ENCODE assay signal across 9 cellular contexts in genomic region chr6:111087106-111087835, GRCh38. TPM values are rescaled to one million over a fixed set of nuclear protein-coding genes. Genes with fewer than 3 reads are reported as not detected.
A peak's percentile ranks its signal among the peaks of the same experiment; 100 is the strongest.
DNase-seq lines count a peak whose midpoint lies in the region; ATAC-seq and FAIRE-seq lines count a peak whose summit lies in the region.
"Had no signal": no experiment of that assay in that cellular context is flagged by ENCODE, and none has a peak within 500 bp of the region (broad histone marks: within the 10 kb centered on the region; RNA-seq: fewer than 3 reads in every experiment).

Gene SLC16A10 (plus strand): TSS chr6:111087503. CDS start chr6:111087753, 250 bp downstream.

- H3K9me3 Mint-ChIP-seq in activated T-helper 17 cell treated with anti-CD3 and anti-CD28 coated beads, Interleukin-2, amount 50 U/mL, for 72 hours: no peaks in the 10 kb centered on the region

- H3K4me1 ChIP-seq in HUES64 (ENCODE audit: insufficient read depth, low read length): peaks cover 27% of the 10 kb centered on the region
- peaks cover 17% of the 10 kb centered on the region for H3K4me1 ChIP-seq in thymus (ENCODE audit: control insufficient read depth, insufficient read depth, low read length)

- H3K4me3 ChIP-seq in HUES64 (ENCODE audit: low read length) (peak within 1 kb of the TSS; percentile 53), thymus (ENCODE audit: low read length) (peak within 1 kb of the TSS; percentile 88)

- peaks cover 9% of the 10 kb centered on the region for H3K27me3 Mint-ChIP-seq in activated T-helper 17 cell treated with anti-CD3 and anti-CD28 coated beads, Interleukin-2, amount 50 U/mL, for 72 hours

- DNase-seq in DMS153 (lab: John Stamatoyannopoulos, UW): peak; percentile 72
- DNase-seq in RPMI7951 (ENCODE audit: low read depth): peak; percentile 21
- peak; percentile 71 to 78 for DNase-seq in frontal cortex (ENCODE audit: low spot score in 2 of 2)
- peak; percentile 59 for DNase-seq in occipital lobe (lab: John Stamatoyannopoulos, UW)

- H3K36me3 Mint-ChIP-seq in activated T-helper 17 cell treated with anti-CD3 and anti-CD28 coated beads, Interleukin-2, amount 50 U/mL, for 72 hours (ENCODE audit: low read depth): no peaks in the 10 kb centered on the region

- H3K9ac ChIP-seq in HUES64 (ENCODE audit: low read depth, low read length): peak within 1 kb of the TSS; percentile 1

- ATAC-seq in GM21447 (IDR thresholded peaks at IDR 0.05; ENCODE audit: unreplicated experiment): peak; percentile 78
- ATAC-seq in activated T-helper 17 cell treated with anti-CD3 and anti-CD28 coated beads, Interleukin-2, amount 50 U/mL, for 72 hours (replicated peaks): peak; percentile 92

- peak within 1 kb of the TSS; percentile 68 for H3K27ac Mint-ChIP-seq in activated T-helper 17 cell treated with anti-CD3 and anti-CD28 coated beads, Interleukin-2, amount 50 U/mL, for 72 hours

- no peak for FAIRE-seq in frontal cortex (lab: Jason Lieb, UNC)
- FAIRE-seq: islet of Langerhans had no signal

- H3K27me3 ChIP-seq in HUES64 (ENCODE audit: insufficient read depth, low read length): peaks cover 41% of the 10 kb centered on the region
- H3K27me3 ChIP-seq in thymus (ENCODE audit: control insufficient read depth, insufficient read depth): no peaks in the 10 kb centered on the region

- H3K36me3 ChIP-seq in HUES64 (ENCODE audit: insufficient read depth, low read length): no peaks in the 10 kb centered on the region
- H3K36me3 ChIP-seq in thymus (ENCODE audit: control insufficient read depth, insufficient read depth): no peaks in the 10 kb centered on the region

- WGBS in HUES64: under 1% methylated on average over 86 of the region's 86 CpGs
- WGBS in thymus: under 1% methylated on average over 86 of the region's 86 CpGs

- H3K27ac ChIP-seq in HUES64 (ENCODE audit: low read depth, low read length): no peak within 1 kb of the TSS
- peak within 1 kb of the TSS; percentile 87 for H3K27ac ChIP-seq in thymus (ENCODE audit: low read depth)

- H3K9me3 ChIP-seq in HUES64 (ENCODE audit: insufficient read depth, low read depth, low read length) (no peaks in the 10 kb centered on the region), thymus (ENCODE audit: control insufficient read depth) (no peaks in the 10 kb centered on the region)

- peaks cover 15% of the 10 kb centered on the region for H3K4me1 Mint-ChIP-seq in activated T-helper 17 cell treated with anti-CD3 and anti-CD28 coated beads, Interleukin-2, amount 50 U/mL, for 72 hours

- H3K4me3 Mint-ChIP-seq in activated T-helper 17 cell treated with anti-CD3 and anti-CD28 coated beads, Interleukin-2, amount 50 U/mL, for 72 hours: peak within 1 kb of the TSS; percentile 91

RNA-seq across cellular contexts. Expression of gene SLC16A10, which starts in this region (rescaled TPM):
- polyA plus RNA-seq in HUES64 (2013, experiment 1 of 2): 4.3 TPM
- polyA plus RNA-seq in HUES64 (2013, experiment 2 of 2): 5.8 TPM
- 0.10 TPM in 1 of 2 replicates, not detected in the other for total RNA-seq in RPMI7951 (2014; rRNA removed; shearing (Covaris generic))
- total RNA-seq in activated T-helper 17 cell treated with anti-CD3 and anti-CD28 coated beads, Interleukin-2, amount 50 U/mL, for 72 hours: 1 to 10 TPM; 2.1 to 3.8 TPM
- 11.0 TPM for total RNA-seq in frontal cortex
- total RNA-seq in occipital lobe: 13.6 TPM
- 15.0 TPM for polyA plus RNA-seq in thymus

Comparison
In these comparisons a context has a peak if more than half of its experiments do, and no peak if none do; other contexts are left out.
1. Peak in DNase-seq in RPMI7951; RNA of the gene not detected or under 1 TPM.
2. DNase-seq: peak in every context shown above with its lines; median percentile 74 in frontal cortex; 72 in DMS153; 59 in occipital lobe; 21 in RPMI7951.